ENCODE assay signal across 12 cellular contexts in the genomic region with DNA sequence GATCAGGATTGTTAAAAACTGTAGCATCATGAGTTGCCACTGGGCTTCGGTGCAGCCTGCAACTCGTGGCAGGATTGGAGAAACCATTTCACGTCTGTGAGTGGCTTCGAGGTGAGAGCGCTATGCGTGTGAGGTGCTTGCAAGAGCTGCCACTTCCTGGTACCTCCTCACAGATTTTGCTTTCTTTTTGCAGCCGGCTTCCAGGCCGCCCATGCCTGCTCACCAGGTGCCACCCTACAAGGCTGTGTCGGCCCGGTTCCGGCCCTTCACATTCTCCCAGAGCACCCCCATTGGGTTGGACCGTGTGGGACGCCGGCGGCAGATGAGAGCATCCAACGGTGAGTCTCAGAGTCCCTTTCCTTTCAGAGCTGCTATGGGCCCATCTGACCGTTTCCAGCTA. TPM values are rescaled to one million over a fixed set of nuclear protein-coding genes. Genes with fewer than 3 reads are reported as not detected.
DNase-seq lines count a peak whose midpoint lies in the region; ATAC-seq lines count a peak whose summit lies in the region.
"Had no signal": no experiment of that assay in that cellular context is flagged by ENCODE, and none has a peak within 500 bp of the region (broad histone marks: within the 10 kb centered on the region; RNA-seq: fewer than 3 reads in every experiment).

No MANE protein-coding gene starts in this region.

- H3K9me3 ChIP-seq in thymus (ENCODE audit: control insufficient read depth): no peaks in the 10 kb centered on the region

- peak overlapping the region; percentile 80 for H3K27ac ChIP-seq in thymus (ENCODE audit: low read depth)
- H3K27ac ChIP-seq: SK-N-MC had no signal

- H3K27ac Mint-ChIP-seq in activated CD4-positive, alpha-beta T cell treated with anti-CD3 and anti-CD28 coated beads, Interleukin-2, amount 10 ng/mL, durations not matched to agents 24 days and 14 days: peak overlapping the region; percentile 97
- H3K27ac Mint-ChIP-seq in activated naive CD4-positive, alpha-beta T cell treated with anti-CD3 and anti-CD28 coated beads, Interleukin-2, amount 10 ng/mL, durations not matched to agents 7 days and 5 days: peak overlapping the region; percentile 94

- intact Hi-C loops in activated CD4-positive, alpha-beta T cell treated with anti-CD3 and anti-CD28 coated beads, Interleukin-2, amount 10 ng/mL, durations not matched to agents 24 days and 14 days (cut with micrococcal nuclease): loop anchor here (1.0 to 5.0 kb wide), 4 partner anchors 12 to 261 kb away; a partner anchor contains a TSS

- H3K27me3 ChIP-seq in thymus (ENCODE audit: control insufficient read depth, insufficient read depth): no peaks in the 10 kb centered on the region

- H3K4me3 Mint-ChIP-seq in activated CD4-positive, alpha-beta T cell treated with anti-CD3 and anti-CD28 coated beads, Interleukin-2, amount 10 ng/mL, durations not matched to agents 24 days and 14 days: peak overlapping the region; percentile 81
- peak overlapping the region; percentile 84 for H3K4me3 Mint-ChIP-seq in activated naive CD4-positive, alpha-beta T cell treated with anti-CD3 and anti-CD28 coated beads, Interleukin-2, amount 10 ng/mL, durations not matched to agents 7 days and 5 days

- CTCF ChIA-PET in activated naive CD4-positive, alpha-beta T cell treated with anti-CD3 and anti-CD28 coated beads, Interleukin-2, amount 10 ng/mL, durations not matched to agents 7 days and 5 days (lab: Charles Lee): interaction anchor here (0.6 to 1.5 kb wide), 9 partner anchors 11 to 27 kb away, joined by 3 to 11 read pairs (median 4); no protein-coding TSS in a partner anchor

- H3K4me1 Mint-ChIP-seq in activated CD4-positive, alpha-beta T cell treated with anti-CD3 and anti-CD28 coated beads, Interleukin-2, amount 10 ng/mL, durations not matched to agents 24 days and 14 days: peaks cover 56% of the 10 kb centered on the region
- peaks cover 65% of the 10 kb centered on the region for H3K4me1 Mint-ChIP-seq in activated naive CD4-positive, alpha-beta T cell treated with anti-CD3 and anti-CD28 coated beads, Interleukin-2, amount 10 ng/mL, durations not matched to agents 7 days and 5 days

- ATAC-seq in GM19395 (IDR thresholded peaks at IDR 0.05; ENCODE audit: unreplicated experiment): no peak

- H3K4me3 ChIP-seq in thymus (ENCODE audit: low read length): peak overlapping the region; percentile 43
- H3K4me3 ChIP-seq: SK-N-MC had no signal

- no peaks in the 10 kb centered on the region for H3K9me3 Mint-ChIP-seq in activated CD4-positive, alpha-beta T cell treated with anti-CD3 and anti-CD28 coated beads, Interleukin-2, amount 10 ng/mL, durations not matched to agents 24 days and 14 days
- H3K9me3 Mint-ChIP-seq in activated naive CD4-positive, alpha-beta T cell treated with anti-CD3 and anti-CD28 coated beads, Interleukin-2, amount 10 ng/mL, durations not matched to agents 7 days and 5 days: no peaks in the 10 kb centered on the region

- WGBS in thymus: 77% methylated on average over 17 of the region's 17 CpGs

- H3K27me3 Mint-ChIP-seq in activated CD4-positive, alpha-beta T cell treated with anti-CD3 and anti-CD28 coated beads, Interleukin-2, amount 10 ng/mL, durations not matched to agents 24 days and 14 days: no peaks in the 10 kb centered on the region
- H3K27me3 Mint-ChIP-seq in activated naive CD4-positive, alpha-beta T cell treated with anti-CD3 and anti-CD28 coated beads, Interleukin-2, amount 10 ng/mL, durations not matched to agents 7 days and 5 days: no peaks in the 10 kb centered on the region

- H3K36me3 Mint-ChIP-seq in activated CD4-positive, alpha-beta T cell treated with anti-CD3 and anti-CD28 coated beads, Interleukin-2, amount 10 ng/mL, durations not matched to agents 24 days and 14 days (ENCODE audit: low read depth): peaks cover 33% of the 10 kb centered on the region
- peaks cover 38% of the 10 kb centered on the region for H3K36me3 Mint-ChIP-seq in activated naive CD4-positive, alpha-beta T cell treated with anti-CD3 and anti-CD28 coated beads, Interleukin-2, amount 10 ng/mL, durations not matched to agents 7 days and 5 days

- no peaks in the 10 kb centered on the region for H3K4me1 ChIP-seq in thymus (ENCODE audit: control insufficient read depth, insufficient read depth, low read length)

- H3K36me3 ChIP-seq in thymus (ENCODE audit: control insufficient read depth, insufficient read depth): no peaks in the 10 kb centered on the region

- peak; percentile 95 for DNase-seq in activated CD4-positive, alpha-beta T cell treated with anti-CD3 and anti-CD28 coated beads, Interleukin-2, amount 10 ng/mL, durations not matched to agents 24 days and 14 days
- peak; percentile 93 for DNase-seq in activated naive CD4-positive, alpha-beta T cell treated with anti-CD3 and anti-CD28 coated beads, Interleukin-2, amount 10 ng/mL, durations not matched to agents 7 days and 5 days
- DNase-seq in stimulated activated CD4-positive, alpha-beta T cell treated with anti-CD3 and anti-CD28 coated beads, Interleukin-12 subunit alpha, Interleukin-12 subunit beta, amount 100 ng/mL, for 4 hours: peak; percentile 65
- DNase-seq in NOMO-1 (lab: John Stamatoyannopoulos, UW; ENCODE audit: unreplicated experiment in 2 of 2) (no peak), NOMO-1 treated with dmso at 0.1 percent for 144 hours (lab: John Stamatoyannopoulos, UW; ENCODE audit: unreplicated experiment) (no peak), foreskin melanocyte (no peak)
- DNase-seq: NCI-H2029 treated with DMSO at 0.1 percent for 48 hours had no signal

RNA-seq across cellular contexts. Expression of a gene that starts 57.9 kb away (rescaled TPM):
- total RNA-seq in activated CD4-positive, alpha-beta T cell treated with anti-CD3 and anti-CD28 coated beads, Interleukin-2, amount 10 ng/mL, durations not matched to agents 24 days and 14 days: 0.09 TPM in 1 of 2 replicates, not detected in the other
- 0.30 TPM for polyA plus RNA-seq in thymus
- total RNA-seq: cerebellum had no signal
- polyA plus RNA-seq: neural cell had no signal

Comparison
In these comparisons a context has a peak if more than half of its experiments do, and no peak if none do; other contexts are left out.
1. DNase-seq: peak in activated CD4-positive, alpha-beta T cell treated with anti-CD3 and anti-CD28 coated beads, Interleukin-2, amount 10 ng/mL, durations not matched to agents 24 days and 14 days (single experiment), activated naive CD4-positive, alpha-beta T cell treated with anti-CD3 and anti-CD28 coated beads, Interleukin-2, amount 10 ng/mL, durations not matched to agents 7 days and 5 days (single experiment) and stimulated activated CD4-positive, alpha-beta T cell treated with anti-CD3 and anti-CD28 coated beads, Interleukin-12 subunit alpha, Interleukin-12 subunit beta, amount 100 ng/mL, for 4 hours (single experiment); none in NOMO-1 (0 of 2), NOMO-1 treated with dmso at 0.1 percent for 144 hours (single experiment) and foreskin melanocyte (single experiment).